Comparison of ENCODE assay signal across 23 cellular contexts in genomic region chr9:93910598-93910997, GRCh38. TPM values are rescaled to one million over a fixed set of nuclear protein-coding genes. Genes with fewer than 3 reads are reported as not detected.
"Had no signal": no experiment of that assay in that cellular context is flagged by ENCODE, and none has a peak within 500 bp of the region (broad histone marks: within the 10 kb centered on the region; RNA-seq: fewer than 3 reads in every experiment).

No MANE protein-coding gene starts in this region.

- DNase-seq: activated CD4-positive, alpha-beta T cell treated with anti-CD3 and anti-CD28 coated beads for 4 hours; activated CD8-positive, alpha-beta memory T cell treated with anti-CD3 and anti-CD28 coated beads, Interleukin-2, amount 50 U/mL, for 4 hours; activated CD8-positive, alpha-beta T cell treated with anti-CD3 and anti-CD28 coated beads, Interleukin-2, amount 10 ng/mL, durations not matched to agents 7 days and 5 days; activated gamma-delta T cell treated with Interleukin-2 at 50 U/mL for 16 hours; activated naive CD8-positive, alpha-beta T cell treated with anti-CD3 and anti-CD28 coated beads for 36 hours; activated T-cell treated with anti-CD3 and anti-CD28 coated beads, Interleukin-2, amount 50 U/mL, for 72 hours; central memory CD4-positive, alpha-beta T cell; colonic mucosa; effector CD4-positive, alpha-beta T cell; esophagus squamous epithelium; kidney glomerular epithelial cell; occipital lobe; sigmoid colon; spleen; T-cell; T-helper 9 cell had no signal

- H3K4me1 ChIP-seq: colonic mucosa, sigmoid colon, spleen had no signal

- ATAC-seq: activated CD8-positive, alpha-beta T cell treated with anti-CD3 and anti-CD28 coated beads, Interleukin-2, amount 10 ng/mL, durations not matched to agents 7 days and 5 days; activated T-cell treated with anti-CD3 and anti-CD28 coated beads, Interleukin-2, amount 50 U/mL, for 72 hours; natural killer cell treated with Interleukin-12 subunit alpha and Interleukin-12 subunit beta and Interleukin-15 and Interleukin-18, amount 100 ng/mL, for 72 hours; T-cell had no signal

- H3K27ac ChIP-seq: colonic mucosa, esophagus squamous epithelium, spleen had no signal

- H3K27me3 ChIP-seq: colonic mucosa had no signal

- H3K9me3 ChIP-seq: colonic mucosa, esophagus squamous epithelium, spleen had no signal

- H3K36me3 ChIP-seq: colonic mucosa, esophagus squamous epithelium, sigmoid colon, spleen had no signal

- H3K4me3 ChIP-seq: colonic mucosa, esophagus squamous epithelium, sigmoid colon, spleen had no signal

RNA-seq across cellular contexts. Expression of gene BARX1, which starts 44.6 kb away (rescaled TPM):
- total RNA-seq: colonic mucosa, endothelial cell of umbilical vein, esophagus squamous epithelium, fibroblast of villous mesenchyme, lower leg skin, mesenteric fat pad, occipital lobe, pulmonary artery endothelial cell, sigmoid colon, spleen, T-cell, ureter had no signal
- polyA plus RNA-seq: endothelial cell of umbilical vein had no signal
